ENCODE assay signal across 8 cellular contexts in genomic region chr10:92517034-92517655, GRCh38. TPM values are rescaled to one million over a fixed set of nuclear protein-coding genes. Genes with fewer than 3 reads are reported as not detected.
DNase-seq lines count a peak whose midpoint lies in the region; ATAC-seq and TF ChIP-seq lines count a peak whose summit lies in the region.

No MANE protein-coding gene starts in this region.

- no peak overlapping the region for H3K4me3 Mint-ChIP-seq in central memory CD8-positive, alpha-beta T cell

- H3K4me1 Mint-ChIP-seq in central memory CD8-positive, alpha-beta T cell: peaks cover 6% of the 10 kb centered on the region

- CTCF ChIA-PET in GM10248 (lab: Yijun Ruan, JAX): interaction anchor here (0.7 to 3.9 kb wide), 37 partner anchors 8 to 544 kb away, joined by 3 to 63 read pairs (median 4); partner anchors contain the start of genes EXOC6 and IDE

- POLR2A ChIA-PET in GM10248 (lab: Yijun Ruan, JAX): interaction anchor here (0.9 kb wide), 1 partner anchor 57 kb away, joined by 3 read pairs; the partner anchor contains the start of gene IDE

- ATAC-seq in HG03025 (IDR thresholded peaks at IDR 0.05; ENCODE audit: low FRiP score, unreplicated experiment) (peak; percentile 57), left lobe of liver (peak; percentile 98), HG03565 (IDR thresholded peaks at IDR 0.05; ENCODE audit: unreplicated experiment) (no peak)
- ATAC-seq in central memory CD8-positive, alpha-beta T cell (replicated peaks; ENCODE audit: extremely low read depth, poor library complexity, severe bottlenecking): peak; percentile 96

- peaks cover 11% of the 10 kb centered on the region for H3K36me3 Mint-ChIP-seq in central memory CD8-positive, alpha-beta T cell (ENCODE audit: insufficient read depth)

- no peaks in the 10 kb centered on the region for H3K27me3 Mint-ChIP-seq in central memory CD8-positive, alpha-beta T cell

- peak; percentile 75 for TF ChIP-seq CTCF in GM10248 (IDR thresholded peaks at IDR 0.05; ENCODE audit: control extremely low read depth, extremely low read depth, low read depth, missing control alignments)

- no peak overlapping the region for H3K27ac Mint-ChIP-seq in central memory CD8-positive, alpha-beta T cell (ENCODE audit: low read depth)

- DNase-seq in GM10248 (ENCODE audit: extremely low spot score) (peak; percentile 70), NCI-H446 (lab: John Stamatoyannopoulos, UW) (peak; percentile 30 to 55), left lobe of liver (ENCODE audit: low spot score) (peak; percentile 52)
- peak; percentile 58 for DNase-seq in activated CD4-positive, CD25-positive, alpha-beta regulatory T cell treated with anti-CD3 and anti-CD28 coated beads, Interleukin-2, amount 50 U/mL, for 72 hours
- peak; percentile 37 to 48 for DNase-seq in central memory CD8-positive, alpha-beta T cell (ENCODE audit: low spot score in 2 of 2)
- peak; percentile 4 to 61 (median 30) for DNase-seq in stimulated activated CD4-positive, alpha-beta T cell treated with anti-CD3 and anti-CD28 coated beads, TNF-alpha, amount 100 ng/mL, for 4 hours (ENCODE audit: low read depth in 3 of 3)

- no peaks in the 10 kb centered on the region for H3K9me3 Mint-ChIP-seq in central memory CD8-positive, alpha-beta T cell

RNA-seq across cellular contexts. Expression of gene IDE, which starts 56.7 kb away (rescaled TPM):
- 26.9 TPM for total RNA-seq in left lobe of liver
